Comparison of ENCODE assay signal across 8 cellular contexts in genomic region chr6:26053929-26054658, GRCh38. TPM values are rescaled to one million over a fixed set of nuclear protein-coding genes. Genes with fewer than 3 reads are reported as not detected.
A peak's percentile ranks its signal among the peaks of the same experiment; 100 is the strongest.
DNase-seq lines count a peak whose midpoint lies in the region; ATAC-seq and TF ChIP-seq lines count a peak whose summit lies in the region.

No MANE protein-coding gene starts in this region.

- H3K27ac ChIP-seq in SK-N-SH (ENCODE audit: low read depth in 2 of 2, low read length in 1 of 2) (peak overlapping the region; percentile 97 to 98), fibroblast of lung (ENCODE audit: insufficient read depth, low read length) (peak overlapping the region; percentile 81), rectal smooth muscle tissue (ENCODE audit: low read depth, low read length) (peak overlapping the region; percentile 96)

- CTCF ChIA-PET in SK-N-SH (lab: Yijun Ruan, JAX): interaction anchor here (3.1 kb wide), 1 partner anchor 43 kb away, joined by 12 read pairs; no protein-coding TSS in a partner anchor

- peak overlapping the region; percentile 97 for H3K4me2 ChIP-seq in SK-N-SH
- H3K4me2 ChIP-seq in fibroblast of lung (ENCODE audit: extremely low read depth, insufficient read depth, low read length): peak overlapping the region; percentile 60

- DNase-seq in T-helper 2 cell treated with Interferon-gamma antibody and Interleukin-4, amounts not matched to agents 5 μg/mL and 100 μg/mL, for 36 hours (ENCODE audit: low spot score): no peak
- no peak for DNase-seq in T-helper 2 cell
- DNase-seq in SK-N-SH: no peak
- peak; percentile 16 to 34 for DNase-seq in fibroblast of lung (ENCODE audit: low read depth in 2 of 2)
- no peak for DNase-seq in effector CD4-positive, alpha-beta T cell

- peaks cover 12% of the 10 kb centered on the region for H3K27me3 Mint-ChIP-seq in T-helper 2 cell treated with Interferon-gamma antibody and Interleukin-4, amounts not matched to agents 5 μg/mL and 100 μg/mL, for 36 hours (ENCODE audit: low read depth)

- no peak for TF ChIP-seq RAD21 in SK-N-SH (IDR thresholded peaks at IDR 0.05; ENCODE audit: low read length)

- TF ChIP-seq CTCF in SK-N-SH (IDR thresholded peaks at IDR 0.05) (no peak), fibroblast of lung (conservative IDR thresholded peaks at IDR 0.05 in 1 of 2, IDR thresholded peaks at IDR 0.05 in 1 of 2; ENCODE audit: low read depth in 1 of 2, low read length in 2 of 2) (no peak)

- H4K20me1 ChIP-seq in SK-N-SH (ENCODE audit: insufficient read depth) (no peaks in the 10 kb centered on the region), fibroblast of lung (ENCODE audit: control insufficient read depth, extremely low read depth, insufficient read depth, low read length) (no peaks in the 10 kb centered on the region)

- peaks cover 0 to 7% of the 10 kb centered on the region in 2 experiments; a peak in 3 of 4 replicates for H3K4me1 ChIP-seq in SK-N-SH (ENCODE audit: control insufficient read depth in 1 of 2, insufficient read depth in 2 of 2, low read depth in 1 of 2, low read length in 1 of 2)
- peaks cover 3% of the 10 kb centered on the region for H3K4me1 ChIP-seq in fibroblast of lung (ENCODE audit: control insufficient read depth, extremely low read depth, insufficient read depth, low read length)
- peaks cover 4% of the 10 kb centered on the region for H3K4me1 ChIP-seq in rectal smooth muscle tissue (ENCODE audit: control insufficient read depth, insufficient read depth, low read length)

- H3K9me2 ChIP-seq in SK-N-SH: no peaks in the 10 kb centered on the region

- H3K36me3 ChIP-seq in SK-N-SH (replicated peaks in 1 of 2; ENCODE audit: control insufficient read depth in 1 of 2, insufficient read depth in 2 of 2, low read length in 1 of 2) (no peaks in the 10 kb centered on the region), fibroblast of lung (ENCODE audit: control insufficient read depth, insufficient read depth, low read length) (no peaks in the 10 kb centered on the region), rectal smooth muscle tissue (ENCODE audit: control insufficient read depth, insufficient read depth, low read length) (no peaks in the 10 kb centered on the region)

- H3K9ac ChIP-seq in SK-N-SH (peak overlapping the region; percentile 96), fibroblast of lung (ENCODE audit: insufficient read depth, low read length) (peak overlapping the region; percentile 72), rectal smooth muscle tissue (ENCODE audit: low read length) (peak overlapping the region; percentile 50)

- H3K4me3 ChIP-seq in SK-N-SH (ENCODE audit: low read depth in 2 of 2, low read length in 1 of 2) (peak overlapping the region; percentile 79 to 80), fibroblast of lung (replicated peaks in 1 of 4; ENCODE audit: control extremely low read depth in 1 of 4, insufficient read depth in 1 of 4, low read depth in 3 of 4, low read length in 4 of 4) (peak overlapping the region; percentile 47 to 80 (median 66)), rectal smooth muscle tissue (ENCODE audit: low read length) (peak overlapping the region; percentile 84)

- H2AFZ ChIP-seq in SK-N-SH (ENCODE audit: low read depth): peak overlapping the region; percentile 88
- H2AFZ ChIP-seq in fibroblast of lung (ENCODE audit: low read length): peak overlapping the region; percentile 20

- ATAC-seq in HG02970 (IDR thresholded peaks at IDR 0.05; ENCODE audit: low FRiP score, unreplicated experiment) (no peak), GM19467 (IDR thresholded peaks at IDR 0.05; ENCODE audit: unreplicated experiment) (no peak)

- POLR2A ChIA-PET in SK-N-SH (lab: Yijun Ruan, JAX): interaction anchor here (1.6 to 1.8 kb wide), 2 partner anchors 9 to 11 kb away, joined by 7 to 13 read pairs; a partner anchor contains a TSS

- no peaks in the 10 kb centered on the region for H3K9me3 Mint-ChIP-seq in T-helper 2 cell treated with Interferon-gamma antibody and Interleukin-4, amounts not matched to agents 5 μg/mL and 100 μg/mL, for 36 hours

- H3K27me3 ChIP-seq in SK-N-SH (ENCODE audit: insufficient read depth) (no peaks in the 10 kb centered on the region), fibroblast of lung (ENCODE audit: control insufficient read depth, insufficient read depth, low read length) (no peaks in the 10 kb centered on the region), rectal smooth muscle tissue (ENCODE audit: control insufficient read depth, insufficient read depth, low read length) (no peaks in the 10 kb centered on the region)

- H3F3A ChIP-seq in SK-N-SH (replicated peaks; ENCODE audit: insufficient read depth): peaks cover 38% of the 10 kb centered on the region

- peaks cover 6% of the 10 kb centered on the region for H3K36me3 Mint-ChIP-seq in T-helper 2 cell treated with Interferon-gamma antibody and Interleukin-4, amounts not matched to agents 5 μg/mL and 100 μg/mL, for 36 hours (ENCODE audit: low read depth)

- H3K4me3 Mint-ChIP-seq in T-helper 2 cell treated with Interferon-gamma antibody and Interleukin-4, amounts not matched to agents 5 μg/mL and 100 μg/mL, for 36 hours: peak overlapping the region; percentile 96

- no peak for TF ChIP-seq EP300 in SK-N-SH (IDR thresholded peaks at IDR 0.05; ENCODE audit: borderline replicate concordance in 1 of 2, low read depth in 1 of 2, low read length in 1 of 2)

- H3K79me2 ChIP-seq in SK-N-SH (ENCODE audit: insufficient read depth): peaks cover 10% of the 10 kb centered on the region; the same call in 1 of the 2 replicates
- no peaks in the 10 kb centered on the region for H3K79me2 ChIP-seq in fibroblast of lung (ENCODE audit: control insufficient read depth, insufficient read depth, low read length)

- H3K27ac Mint-ChIP-seq in T-helper 2 cell treated with Interferon-gamma antibody and Interleukin-4, amounts not matched to agents 5 μg/mL and 100 μg/mL, for 36 hours: peak overlapping the region; percentile 100

- H3K9me3 ChIP-seq in SK-N-SH (no peaks in the 10 kb centered on the region), fibroblast of lung (ENCODE audit: control insufficient read depth, insufficient read depth, low read depth, low read length) (no peaks in the 10 kb centered on the region)

- 21% methylated on average over 6 of the region's 6 CpGs for WGBS in SK-N-SH (ENCODE audit: low lambda C conversion rate)

- peaks cover 32% of the 10 kb centered on the region for H3K4me1 Mint-ChIP-seq in T-helper 2 cell treated with Interferon-gamma antibody and Interleukin-4, amounts not matched to agents 5 μg/mL and 100 μg/mL, for 36 hours (ENCODE audit: low read depth)

TF ChIP-seq in SK-N-SH, 30 proteins besides CTCF, POLR2A, EP300 and RAD21:
- no peak for TF ChIP-seq FOXM1 (IDR thresholded peaks at IDR 0.05; ENCODE audit: low read depth)
- TF ChIP-seq RXRA (IDR thresholded peaks at IDR 0.05; ENCODE audit: borderline replicate concordance, low read depth): no peak
- TF ChIP-seq NFIC (IDR thresholded peaks at IDR 0.05; ENCODE audit: borderline replicate concordance): no peak
- no peak for TF ChIP-seq MEF2A (IDR thresholded peaks at IDR 0.05; ENCODE audit: borderline replicate concordance, low read depth)
- no peak for TF ChIP-seq TCF12 (IDR thresholded peaks at IDR 0.05)
- TF ChIP-seq NRF1 (IDR thresholded peaks at IDR 0.05; ENCODE audit: low read depth, low read length): no peak
- TF ChIP-seq ELF1 (IDR thresholded peaks at IDR 0.05): no peak
- no peak for TF ChIP-seq TEAD4 (IDR thresholded peaks at IDR 0.05; ENCODE audit: borderline replicate concordance, insufficient read depth)
- TF ChIP-seq GABPA (IDR thresholded peaks at IDR 0.05; ENCODE audit: low read depth): no peak
- no peak for TF ChIP-seq CHD2 (IDR thresholded peaks at IDR 0.05; ENCODE audit: low read length, partially characterized antibody)
- no peak for TF ChIP-seq RCOR1 (IDR thresholded peaks at IDR 0.05; ENCODE audit: low read length)
- no peak for TF ChIP-seq YY1 (IDR thresholded peaks at IDR 0.05; ENCODE audit: low read depth)
- TF ChIP-seq PBX3 (IDR thresholded peaks at IDR 0.05): no peak
- no peak for TF ChIP-seq FOXJ3 (CRISPR knock-in tag; IDR thresholded peaks at IDR 0.05)
- TF ChIP-seq RFX5 (IDR thresholded peaks at IDR 0.05; ENCODE audit: low read length): no peak

RNA-seq across cellular contexts. Expression of gene HFE, which starts 33.1 kb away (rescaled TPM):
- not detected in 2 replicates for polyA plus RNA-seq in SK-N-SH (2012; rRNA removed)
- not detected in 2 replicates for polyA plus RNA-seq in SK-N-SH (2012; cell fraction: cytosol; rRNA removed)
- polyA plus RNA-seq in SK-N-SH (2012; cell fraction: nucleus; rRNA removed): not detected in 2 replicates
- total RNA-seq in fibroblast of lung: 6.4 and 18.3 TPM in 2 replicates
- polyA plus RNA-seq in fibroblast of lung: 22.1 and 22.3 TPM in 2 replicates
- polyA plus RNA-seq in fibroblast of lung (2012): 13.8 and 15.3 TPM in 2 replicates
- polyA minus RNA-seq in fibroblast of lung (ENCODE audit: low replicate concordance): 8.7 and 32.6 TPM in 2 replicates

Comparison
In these comparisons a context has a peak if more than half of its experiments do, and no peak if none do; other contexts are left out.
1. DNase-seq: peak in fibroblast of lung (2 of 2); none in T-helper 2 cell treated with Interferon-gamma antibody and Interleukin-4, amounts not matched to agents 5 μg/mL and 100 μg/mL, for 36 hours (single experiment), T-helper 2 cell (0 of 5), SK-N-SH (single experiment) and effector CD4-positive, alpha-beta T cell (single experiment).
2. RNA of gene HFE, which starts 33.1 kb away (polyA plus RNA-seq): 13.8 to 22.3 TPM in fibroblast of lung; not detected in SK-N-SH; every median in the first group is over 10 times any median in the second.
3. Peak in every context shown above with its lines, with median percentiles within 50 percentile points of each other: H3K27ac ChIP-seq, H3K4me3 ChIP-seq and H3K9ac ChIP-seq.